In the genomic region with DNA sequence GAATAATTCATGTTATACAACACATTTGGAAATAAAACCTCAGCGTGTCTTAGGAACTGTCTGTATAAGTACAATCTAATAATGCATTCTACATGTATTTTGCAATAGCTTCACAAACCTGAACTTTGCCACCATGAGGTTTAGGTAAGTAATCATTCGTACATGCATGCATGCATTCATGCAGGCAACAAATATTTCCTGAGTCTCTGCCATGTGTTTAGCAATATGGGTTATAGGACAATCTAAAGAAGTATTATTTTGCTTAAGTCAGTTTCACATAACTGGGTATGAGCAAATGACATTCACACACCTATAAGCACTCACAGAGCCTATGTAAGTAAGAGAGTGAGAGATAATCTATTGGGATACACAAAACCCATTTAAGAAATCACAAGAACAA, we compare ENCODE assay signal across 28 cellular contexts.
"Had no signal": no experiment of that assay in that cellular context is flagged by ENCODE, and none has a peak within 500 bp of the region (broad histone marks: within the 10 kb centered on the region; RNA-seq: fewer than 3 reads in every experiment).

No MANE protein-coding gene starts in this region.

- H3K4me3 ChIP-seq: ascending aorta, cardiac muscle cell, SJCRH30 had no signal

- DNase-seq: activated CD4-positive, alpha-beta memory T cell treated with anti-CD3 and anti-CD28 coated beads for 36 hours; activated CD4-positive, alpha-beta T cell treated with anti-CD3 and anti-CD28 coated beads, Interleukin-2, amount 50 U/mL, for 1 hour; activated CD8-positive, alpha-beta memory T cell treated with anti-CD3 and anti-CD28 coated beads, Interleukin-2, amount 50 U/mL, for 4 hours; activated effector memory CD4-positive, alpha-beta T cell treated with anti-CD3 and anti-CD28 coated beads, Interleukin-2, amount 50 U/mL, for 16 hours; activated naive CD4-positive, alpha-beta T cell; activated naive CD4-positive, alpha-beta T cell treated with anti-CD3 and anti-CD28 coated beads, Interleukin-2, amount 50 U/mL, for 16 hours; activated naive CD8-positive, alpha-beta T cell treated with anti-CD3 and anti-CD28 coated beads for 36 hours; activated T-cell treated with anti-CD3 and anti-CD28 coated beads for 4 hours; activated T-cell treated with anti-CD3 and anti-CD28 coated beads, Interleukin-2, amount 50 U/mL, for 4 hours; amygdala; MM.1S; MV-4-11; NCI-H1092; NCI-H1436 treated with DMSO at 0.1 percent for 48 hours; NCI-H1694 treated with DMSO at 0.1 percent for 48 hours; NCI-H2029; NCI-H2107; NCI-H2171; NCI-H510A; SHP77; SJCRH30; SK-N-SH had no signal

- H3K4me1 Mint-ChIP-seq: activated naive CD8-positive, alpha-beta T cell treated with anti-CD3 and anti-CD28 coated beads for 36 hours had no signal

- H3K9me3 ChIP-seq: ascending aorta, SJCRH30, SK-N-SH had no signal

- H3K27me3 ChIP-seq: ascending aorta, cardiac muscle cell, SJCRH30 had no signal

- H3K9me3 Mint-ChIP-seq: activated CD4-positive, alpha-beta memory T cell treated with anti-CD3 and anti-CD28 coated beads for 36 hours; activated naive CD8-positive, alpha-beta T cell treated with anti-CD3 and anti-CD28 coated beads for 36 hours; activated T-cell treated with anti-CD3 and anti-CD28 coated beads, Interleukin-2, amount 50 U/mL, for 4 hours; central memory CD8-positive, alpha-beta T cell; T-helper 1 cell treated with Interleukin-12 subunit alpha and Interleukin-12 subunit beta and Interleukin-4 antibody, amounts not matched to agents 30 μg/mL and 1 μg/mL, for 36 hours; T-helper 2 cell treated with Interferon-gamma antibody and Interleukin-4, amounts not matched to agents 5 μg/mL and 100 μg/mL, for 36 hours had no signal

- H3K27ac Mint-ChIP-seq: activated CD4-positive, alpha-beta memory T cell treated with anti-CD3 and anti-CD28 coated beads for 36 hours; activated naive CD8-positive, alpha-beta T cell treated with anti-CD3 and anti-CD28 coated beads for 36 hours; T-helper 1 cell treated with Interleukin-12 subunit alpha and Interleukin-12 subunit beta and Interleukin-4 antibody, amounts not matched to agents 30 μg/mL and 1 μg/mL, for 36 hours; T-helper 2 cell treated with Interferon-gamma antibody and Interleukin-4, amounts not matched to agents 5 μg/mL and 100 μg/mL, for 36 hours had no signal

- H3K27me3 Mint-ChIP-seq: activated CD4-positive, alpha-beta memory T cell treated with anti-CD3 and anti-CD28 coated beads for 36 hours; activated naive CD8-positive, alpha-beta T cell treated with anti-CD3 and anti-CD28 coated beads for 36 hours; central memory CD8-positive, alpha-beta T cell had no signal

- H3K9ac ChIP-seq: KMS-11, SK-N-SH had no signal

- H3K4me1 ChIP-seq: ascending aorta, SJCRH30 had no signal

- H3K4me3 Mint-ChIP-seq: activated CD4-positive, alpha-beta memory T cell treated with anti-CD3 and anti-CD28 coated beads for 36 hours; activated naive CD8-positive, alpha-beta T cell treated with anti-CD3 and anti-CD28 coated beads for 36 hours; activated T-cell treated with anti-CD3 and anti-CD28 coated beads, Interleukin-2, amount 50 U/mL, for 4 hours; central memory CD8-positive, alpha-beta T cell; T-helper 1 cell treated with Interleukin-12 subunit alpha and Interleukin-12 subunit beta and Interleukin-4 antibody, amounts not matched to agents 30 μg/mL and 1 μg/mL, for 36 hours; T-helper 2 cell treated with Interferon-gamma antibody and Interleukin-4, amounts not matched to agents 5 μg/mL and 100 μg/mL, for 36 hours had no signal

- H3K27ac ChIP-seq: ascending aorta, cardiac muscle cell, KMS-11, SJCRH30 had no signal

- H3K36me3 ChIP-seq: ascending aorta, cardiac muscle cell, SJCRH30 had no signal
